ENCODE assay signal across 15 cellular contexts in the genomic region with DNA sequence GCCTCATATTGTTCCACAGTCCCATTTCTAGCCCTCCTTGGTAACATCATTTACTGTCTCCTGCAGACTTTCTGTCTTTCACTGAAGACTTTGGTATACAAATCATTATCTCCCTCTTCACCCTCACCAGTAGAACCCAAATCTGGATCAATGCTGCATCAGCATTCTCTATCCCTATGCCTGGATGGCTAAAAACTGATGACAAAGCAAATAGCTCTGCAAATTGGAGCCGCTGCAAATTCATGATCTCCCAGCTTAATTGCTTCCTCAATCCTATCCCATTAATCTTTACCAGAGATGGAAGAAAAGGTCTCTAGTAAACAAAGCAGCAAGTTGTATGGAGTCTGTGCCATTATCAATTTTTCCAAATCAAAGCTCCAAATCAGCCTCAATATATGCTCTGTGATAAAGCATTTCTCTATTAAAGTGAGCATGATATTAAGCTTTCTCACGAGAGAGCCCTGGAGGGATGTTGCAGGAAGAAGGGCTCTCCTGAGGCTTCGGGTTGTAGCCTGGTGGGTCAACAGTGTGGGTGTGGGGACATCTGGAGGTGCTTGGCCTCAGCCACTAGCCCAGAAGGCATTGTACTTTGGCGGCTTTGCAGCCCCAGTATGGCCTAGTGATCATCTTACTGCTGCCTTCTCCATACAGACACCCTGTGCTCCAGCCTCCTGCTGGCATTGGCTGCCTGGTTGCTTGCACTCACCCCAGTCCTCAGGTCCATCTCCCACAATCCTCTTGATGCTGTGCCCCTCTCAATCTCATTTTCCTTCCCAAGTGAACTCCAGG. TPM values are rescaled to one million over a fixed set of nuclear protein-coding genes. Genes with fewer than 3 reads are reported as not detected.
DNase-seq lines count a peak whose midpoint lies in the region; ATAC-seq and TF ChIP-seq lines count a peak whose summit lies in the region.
"Had no signal": no experiment of that assay in that cellular context is flagged by ENCODE, and none has a peak within 500 bp of the region (broad histone marks: within the 10 kb centered on the region; RNA-seq: fewer than 3 reads in every experiment).

No MANE protein-coding gene starts in this region.

- 69% methylated on average over 3 of the region's 4 CpGs for WGBS in mesenchymal stem cell
- 74 to 79% methylated on average over 4 of the region's 4 CpGs for WGBS in esophagus squamous epithelium, 2 donors

- no peak overlapping the region for H2AFZ ChIP-seq in mesenchymal stem cell (ENCODE audit: low read depth, low read length)

- ATAC-seq in Panc1: peak; percentile 12; the same call in 1 of the 2 replicates
- peak; percentile 28 for ATAC-seq in stimulated activated effector memory CD8-positive, alpha-beta T cell treated with anti-CD3 and anti-CD28 coated beads, Interleukin-12 subunit alpha, Interleukin-12 subunit beta, amount 100 ng/mL, for 72 hours
- no peak for ATAC-seq in GM21526 (IDR thresholded peaks at IDR 0.05; ENCODE audit: low FRiP score, unreplicated experiment)
- no peak for ATAC-seq in GM18498 (IDR thresholded peaks at IDR 0.05; ENCODE audit: unreplicated experiment)

- TF ChIP-seq POLR2A in esophagus squamous epithelium (IDR thresholded peaks at IDR 0.05): no peak

- no peak overlapping the region for H3K27ac Mint-ChIP-seq in stimulated activated effector memory CD8-positive, alpha-beta T cell treated with anti-CD3 and anti-CD28 coated beads, Interleukin-12 subunit alpha, Interleukin-12 subunit beta, amount 100 ng/mL, for 72 hours
- no peak overlapping the region for H3K27ac Mint-ChIP-seq in activated CD4-positive, alpha-beta memory T cell treated with anti-CD3 and anti-CD28 coated beads for 36 hours
- H3K27ac Mint-ChIP-seq: CD8-positive, alpha-beta memory T cell had no signal

- no peak overlapping the region for H3K27ac ChIP-seq in A673 (ENCODE audit: low read depth, low read length, poor library complexity, severe bottlenecking)
- H3K27ac ChIP-seq in Panc1 (ENCODE audit: low read length): no peak overlapping the region
- H3K27ac ChIP-seq in mesenchymal stem cell (ENCODE audit: low read length, poor library complexity, severe bottlenecking): no peak overlapping the region
- H3K27ac ChIP-seq in esophagus squamous epithelium: no peak overlapping the region
- H3K27ac ChIP-seq: BLaER1 had no signal

- intact Hi-C loops in A673 (cut with micrococcal nuclease; ENCODE audit: unreplicated experiment) (no loop called here), Panc1 (cut with micrococcal nuclease; ENCODE audit: unreplicated experiment) (no loop called here), esophagus squamous epithelium (cut with DNase I) (no loop called here)
- intact Hi-C loops in activated CD4-positive, alpha-beta memory T cell treated with anti-CD3 and anti-CD28 coated beads for 36 hours (cut with micrococcal nuclease): no loop called here

- no peak overlapping the region for H3K4me3 ChIP-seq in A673 (ENCODE audit: low read depth, low read length, poor library complexity, severe bottlenecking)
- H3K4me3 ChIP-seq in Panc1 (ENCODE audit: low read depth in 2 of 2, low read length in 2 of 2): no peak overlapping the region
- H3K4me3 ChIP-seq in mesenchymal stem cell (ENCODE audit: insufficient read depth in 1 of 2, low read depth in 1 of 2, low read length in 2 of 2): no peak overlapping the region
- H3K4me3 ChIP-seq in esophagus squamous epithelium: no peak overlapping the region
- H3K4me3 ChIP-seq: BLaER1 had no signal

- H2BK12ac ChIP-seq in mesenchymal stem cell (ENCODE audit: low read length in 2 of 2): no peak overlapping the region

- H2BK15ac ChIP-seq in mesenchymal stem cell (ENCODE audit: low read depth, poor library complexity, severe bottlenecking): no peak overlapping the region

- TF ChIP-seq CTCF in A673 (conservative IDR thresholded peaks at IDR 0.05; ENCODE audit: low read depth, low read length): no peak
- TF ChIP-seq CTCF in Panc1 (IDR thresholded peaks at IDR 0.05): no peak
- no peak for TF ChIP-seq CTCF in esophagus squamous epithelium (IDR thresholded peaks at IDR 0.05)

- no peak overlapping the region for H3K4me3 Mint-ChIP-seq in stimulated activated effector memory CD8-positive, alpha-beta T cell treated with anti-CD3 and anti-CD28 coated beads, Interleukin-12 subunit alpha, Interleukin-12 subunit beta, amount 100 ng/mL, for 72 hours
- H3K4me3 Mint-ChIP-seq in activated CD4-positive, alpha-beta memory T cell treated with anti-CD3 and anti-CD28 coated beads for 36 hours: no peak overlapping the region
- H3K4me3 Mint-ChIP-seq: CD8-positive, alpha-beta memory T cell had no signal

- H3K9me3 ChIP-seq in A673 (ENCODE audit: low read depth, low read length, poor library complexity, severe bottlenecking) (no peaks in the 10 kb centered on the region), Panc1 (ENCODE audit: control insufficient read depth, insufficient read depth, low read depth, low read length) (no peaks in the 10 kb centered on the region), mesenchymal stem cell (ENCODE audit: control insufficient read depth, low read length) (no peaks in the 10 kb centered on the region), esophagus squamous epithelium (no peaks in the 10 kb centered on the region)
- H3K9me3 ChIP-seq: BLaER1, Caco-2 had no signal

- in situ Hi-C loops in Panc1 (cut with HindIII; ENCODE audit: low pct_unique_long_range_greater_than_20kb, low sequenced_read_pairs): no loop called here

- H3K4me2 ChIP-seq in mesenchymal stem cell (ENCODE audit: low read length, poor library complexity, severe bottlenecking): no peak overlapping the region
- H3K4me2 ChIP-seq: BLaER1 had no signal

- CTCF ChIA-PET in A673 (lab: Charles Lee): no interaction called here
- CTCF ChIA-PET in Panc1 (lab: Charles Lee): no interaction called here
- CTCF ChIA-PET in activated CD4-positive, alpha-beta memory T cell treated with anti-CD3 and anti-CD28 coated beads for 36 hours (lab: Charles Lee): interaction anchor here (0.6 kb wide), 1 partner anchor 155 kb away, joined by 3 read pairs; no protein-coding TSS in a partner anchor

- H3K36me3 Mint-ChIP-seq in stimulated activated effector memory CD8-positive, alpha-beta T cell treated with anti-CD3 and anti-CD28 coated beads, Interleukin-12 subunit alpha, Interleukin-12 subunit beta, amount 100 ng/mL, for 72 hours: no peaks in the 10 kb centered on the region
- no peaks in the 10 kb centered on the region for H3K36me3 Mint-ChIP-seq in activated CD4-positive, alpha-beta memory T cell treated with anti-CD3 and anti-CD28 coated beads for 36 hours
- H3K36me3 Mint-ChIP-seq: CD8-positive, alpha-beta memory T cell had no signal

- no peak overlapping the region for H3K9ac ChIP-seq in mesenchymal stem cell (ENCODE audit: low read length)
- H3K9ac ChIP-seq: BLaER1 had no signal

- no peak overlapping the region for H4K91ac ChIP-seq in mesenchymal stem cell (ENCODE audit: low read length)

- no TSS peak for BruUV-seq in A673 (replicated peaks; lab: Mats Ljungman, UMichigan)
- BruUV-seq in Panc1 (replicated peaks; lab: Mats Ljungman, UMichigan): no TSS peak

- peak overlapping the region; percentile 49 for H2BK120ac ChIP-seq in mesenchymal stem cell (ENCODE audit: low read depth, low read length)

- H2BK5ac ChIP-seq in mesenchymal stem cell (ENCODE audit: low read depth, low read length, poor library complexity, severe bottlenecking): no peak overlapping the region

- H3K79me1 ChIP-seq in mesenchymal stem cell (replicated peaks; ENCODE audit: low read length, poor library complexity, severe bottlenecking): no peaks in the 10 kb centered on the region

- no peak overlapping the region for H2AK5ac ChIP-seq in mesenchymal stem cell (ENCODE audit: low read length, severe bottlenecking)

- H3K4me1 Mint-ChIP-seq in stimulated activated effector memory CD8-positive, alpha-beta T cell treated with anti-CD3 and anti-CD28 coated beads, Interleukin-12 subunit alpha, Interleukin-12 subunit beta, amount 100 ng/mL, for 72 hours: no peaks in the 10 kb centered on the region
- H3K4me1 Mint-ChIP-seq in activated CD4-positive, alpha-beta memory T cell treated with anti-CD3 and anti-CD28 coated beads for 36 hours (ENCODE audit: low read depth): no peaks in the 10 kb centered on the region
- H3K4me1 Mint-ChIP-seq: CD8-positive, alpha-beta memory T cell had no signal

- H3K14ac ChIP-seq in mesenchymal stem cell (ENCODE audit: low read length in 2 of 2): no peak overlapping the region

- H3K4me1 ChIP-seq in A673 (ENCODE audit: insufficient read depth, low read length, poor library complexity, severe bottlenecking): no peaks in the 10 kb centered on the region
- no peaks in the 10 kb centered on the region for H3K4me1 ChIP-seq in Panc1 (ENCODE audit: control insufficient read depth, insufficient read depth, low read length)
- peaks cover 2% of the 10 kb centered on the region for H3K4me1 ChIP-seq in mesenchymal stem cell (ENCODE audit: control insufficient read depth, insufficient read depth, low read depth, low read length)
- no peaks in the 10 kb centered on the region for H3K4me1 ChIP-seq in esophagus squamous epithelium
- H3K4me1 ChIP-seq: BLaER1, Caco-2 had no signal

- H3K4ac ChIP-seq in mesenchymal stem cell (ENCODE audit: low read depth in 1 of 2, low read length in 2 of 2): no peak overlapping the region

- H3K27me3 Mint-ChIP-seq in activated CD4-positive, alpha-beta memory T cell treated with anti-CD3 and anti-CD28 coated beads for 36 hours: no peaks in the 10 kb centered on the region
- H3K27me3 Mint-ChIP-seq: CD8-positive, alpha-beta memory T cell had no signal

- H3K9me3 Mint-ChIP-seq in stimulated activated effector memory CD8-positive, alpha-beta T cell treated with anti-CD3 and anti-CD28 coated beads, Interleukin-12 subunit alpha, Interleukin-12 subunit beta, amount 100 ng/mL, for 72 hours: no peaks in the 10 kb centered on the region
- no peaks in the 10 kb centered on the region for H3K9me3 Mint-ChIP-seq in activated CD4-positive, alpha-beta memory T cell treated with anti-CD3 and anti-CD28 coated beads for 36 hours
- H3K9me3 Mint-ChIP-seq: CD8-positive, alpha-beta memory T cell had no signal

- H3K36me3 ChIP-seq in A673 (ENCODE audit: insufficient read depth, low read length, poor library complexity, severe bottlenecking): no peaks in the 10 kb centered on the region
- no peaks in the 10 kb centered on the region for H3K36me3 ChIP-seq in Panc1 (ENCODE audit: control insufficient read depth, insufficient read depth, low read length)
- no peaks in the 10 kb centered on the region for H3K36me3 ChIP-seq in mesenchymal stem cell (ENCODE audit: control insufficient read depth in 1 of 2, insufficient read depth in 2 of 2, low read depth in 1 of 2, low read length in 2 of 2)
- H3K36me3 ChIP-seq in esophagus squamous epithelium: no peaks in the 10 kb centered on the region
- H3K36me3 ChIP-seq: BLaER1 had no signal

- no peak overlapping the region for H3K23ac ChIP-seq in mesenchymal stem cell (ENCODE audit: low read length in 2 of 2)

- DNase-seq in A673 (ENCODE audit: low spot score): peak; percentile 10
- no peak for DNase-seq in Panc1 (ENCODE audit: low read depth, low spot score)
- DNase-seq in mesenchymal stem cell: no peak
- no peak for DNase-seq in stimulated activated effector memory CD8-positive, alpha-beta T cell treated with anti-CD3 and anti-CD28 coated beads, Interleukin-12 subunit alpha, Interleukin-12 subunit beta, amount 100 ng/mL, for 72 hours (ENCODE audit: low spot score in 2 of 2)
- DNase-seq in esophagus squamous epithelium (lab: John Stamatoyannopoulos, UW): no peak
- no peak for DNase-seq in activated CD4-positive, alpha-beta memory T cell treated with anti-CD3 and anti-CD28 coated beads for 36 hours
- DNase-seq: AML-193; Caco-2; CD8-positive, alpha-beta memory T cell; DND-41; GDM1 had no signal

- H3K18ac ChIP-seq in mesenchymal stem cell (ENCODE audit: low read depth in 1 of 2, low read length in 2 of 2): no peak overlapping the region

- H4K8ac ChIP-seq in mesenchymal stem cell (ENCODE audit: low read length): no peak overlapping the region

- POLR2A ChIA-PET in A673 (lab: Charles Lee; ENCODE audit: low non-redundant PET): no interaction called here
- POLR2A ChIA-PET in Panc1 (lab: Charles Lee): no interaction called here
- POLR2A ChIA-PET in activated CD4-positive, alpha-beta memory T cell treated with anti-CD3 and anti-CD28 coated beads for 36 hours (lab: Charles Lee): no interaction called here

- H3K27me3 ChIP-seq in A673 (replicated peaks; ENCODE audit: insufficient read depth, low read depth, low read length, poor library complexity) (no peaks in the 10 kb centered on the region), Panc1 (ENCODE audit: control insufficient read depth, insufficient read depth, low read length) (peaks cover 22% of the 10 kb centered on the region), mesenchymal stem cell (ENCODE audit: control insufficient read depth in 1 of 2, insufficient read depth in 1 of 2, low read length in 2 of 2) (peaks cover 0 to 9% of the 10 kb centered on the region in 2 experiments), esophagus squamous epithelium (no peaks in the 10 kb centered on the region)
- H3K27me3 ChIP-seq: BLaER1 had no signal

RNA-seq across cellular contexts. Expression of a gene that starts 46.2 kb away (rescaled TPM):
- total RNA-seq in A673 (2021) (0.15 and 0.72 TPM in 2 replicates), Panc1 (2021; ENCODE audit: unreplicated experiment) (0.08 TPM), esophagus squamous epithelium (under 1 TPM in 2 of 4 donors, not detected in 2; 0.15 to 0.38 TPM)
- 0.04 TPM for polyA plus RNA-seq in Panc1 (2012; ENCODE audit: insufficient read length)
- 0.17 TPM for polyA plus RNA-seq in mesenchymal stem cell (2013, experiment 1 of 2)
- 0.16 TPM for polyA plus RNA-seq in mesenchymal stem cell (2013, experiment 2 of 2)
- total RNA-seq in activated CD4-positive, alpha-beta memory T cell treated with anti-CD3 and anti-CD28 coated beads for 36 hours: not detected
- total RNA-seq: CD8-positive, alpha-beta memory T cell; HT-29 had no signal
- polyA plus RNA-seq: CD8-positive, alpha-beta memory T cell had no signal

Comparison
In these comparisons a context has a peak if more than half of its experiments do, and no peak if none do; other contexts are left out.
1. ATAC-seq: peak in Panc1 (single experiment) and stimulated activated effector memory CD8-positive, alpha-beta T cell treated with anti-CD3 and anti-CD28 coated beads, Interleukin-12 subunit alpha, Interleukin-12 subunit beta, amount 100 ng/mL, for 72 hours (single experiment); none in GM21526 (single experiment) and GM18498 (single experiment).